ENCODE assay signal across 14 cellular contexts in genomic region chr5:115333164-115333563, GRCh38. TPM values are rescaled to one million over a fixed set of nuclear protein-coding genes. Genes with fewer than 3 reads are reported as not detected.
A peak's percentile ranks its signal among the peaks of the same experiment; 100 is the strongest.
DNase-seq lines count a peak whose midpoint lies in the region; ATAC-seq, FAIRE-seq and TF ChIP-seq lines count a peak whose summit lies in the region.
"Had no signal": no experiment of that assay in that cellular context is flagged by ENCODE, and none has a peak within 500 bp of the region (broad histone marks: within the 10 kb centered on the region; RNA-seq: fewer than 3 reads in every experiment).

No MANE protein-coding gene starts in this region.

- TF ChIP-seq CTCF in astrocyte (IDR thresholded peaks at IDR 0.05; ENCODE audit: insufficient read depth, low read depth, low read length) (no peak), esophagus squamous epithelium (IDR thresholded peaks at IDR 0.05) (no peak)

- CTCF ChIA-PET in activated CD4-positive, alpha-beta T cell treated with anti-CD3 and anti-CD28 coated beads for 36 hours (lab: Charles Lee): interaction anchor here (0.6 to 1.0 kb wide), 2 partner anchors 10 to 16 kb away, joined by 3 read pairs; no protein-coding TSS in a partner anchor

- H3K4me3 ChIP-seq in astrocyte (ENCODE audit: insufficient read depth, low read depth, low read length) (no peak overlapping the region), esophagus squamous epithelium (no peak overlapping the region)
- H3K4me3 ChIP-seq: sigmoid colon had no signal

- POLR2A ChIA-PET in activated CD4-positive, alpha-beta T cell treated with anti-CD3 and anti-CD28 coated beads for 36 hours (lab: Charles Lee): no interaction called here

- no peak overlapping the region for H3K27ac Mint-ChIP-seq in activated CD4-positive, alpha-beta T cell treated with anti-CD3 and anti-CD28 coated beads for 36 hours
- H3K27ac Mint-ChIP-seq in astrocyte (ENCODE audit: unreplicated experiment): no peak overlapping the region
- H3K27ac Mint-ChIP-seq in stimulated activated memory B cell treated with anti-CD40 and anti-IgM and Interleukin-4, amounts not matched to agents 10 μg/mL and 1 μg/mL and 100 μg/mL, for 72 hours: no peak overlapping the region

- H3K79me2 ChIP-seq in astrocyte (ENCODE audit: insufficient read depth, low read length): no peaks in the 10 kb centered on the region

- H3K4me2 ChIP-seq in astrocyte (ENCODE audit: low read length): no peak overlapping the region

- WGBS in esophagus squamous epithelium, 2 donors: 100% methylated on average over 1 of the region's 1 CpG; no CpG with 5 or more reads in 1 of the 2 donors

- H3K4me3 Mint-ChIP-seq in activated CD4-positive, alpha-beta T cell treated with anti-CD3 and anti-CD28 coated beads for 36 hours: no peak overlapping the region
- no peak overlapping the region for H3K4me3 Mint-ChIP-seq in astrocyte (ENCODE audit: unreplicated experiment)
- H3K4me3 Mint-ChIP-seq in stimulated activated memory B cell treated with anti-CD40 and anti-IgM and Interleukin-4, amounts not matched to agents 10 μg/mL and 1 μg/mL and 100 μg/mL, for 72 hours: no peak overlapping the region

- H3K9me3 Mint-ChIP-seq in activated CD4-positive, alpha-beta T cell treated with anti-CD3 and anti-CD28 coated beads for 36 hours (ENCODE audit: low read depth): no peaks in the 10 kb centered on the region
- H3K9me3 Mint-ChIP-seq in astrocyte (ENCODE audit: unreplicated experiment): no peaks in the 10 kb centered on the region
- no peaks in the 10 kb centered on the region for H3K9me3 Mint-ChIP-seq in stimulated activated memory B cell treated with anti-CD40 and anti-IgM and Interleukin-4, amounts not matched to agents 10 μg/mL and 1 μg/mL and 100 μg/mL, for 72 hours

- no peak for TF ChIP-seq POLR2A in esophagus squamous epithelium (IDR thresholded peaks at IDR 0.05)

- no peaks in the 10 kb centered on the region for H4K20me1 ChIP-seq in astrocyte (ENCODE audit: insufficient read depth, low read length)

- H3K36me3 ChIP-seq in astrocyte (ENCODE audit: insufficient read depth, low read length) (no peaks in the 10 kb centered on the region), esophagus squamous epithelium (no peaks in the 10 kb centered on the region)
- H3K36me3 ChIP-seq: sigmoid colon had no signal

- FAIRE-seq in astrocyte (lab: Jason Lieb, UNC): no peak
- FAIRE-seq: A204.1, colon, GM19239 had no signal

- peaks cover 17% of the 10 kb centered on the region for H3K27me3 Mint-ChIP-seq in activated CD4-positive, alpha-beta T cell treated with anti-CD3 and anti-CD28 coated beads for 36 hours
- H3K27me3 Mint-ChIP-seq in astrocyte (ENCODE audit: low read depth, unreplicated experiment): no peaks in the 10 kb centered on the region
- no peaks in the 10 kb centered on the region for H3K27me3 Mint-ChIP-seq in stimulated activated memory B cell treated with anti-CD40 and anti-IgM and Interleukin-4, amounts not matched to agents 10 μg/mL and 1 μg/mL and 100 μg/mL, for 72 hours

- peak; percentile 7 for DNase-seq in activated CD4-positive, alpha-beta T cell treated with anti-CD3 and anti-CD28 coated beads for 36 hours
- no peak for DNase-seq in activated CD4-positive, alpha-beta T cell treated with anti-CD3 and anti-CD28 coated beads for 4 hours
- peak; percentile 11 for DNase-seq in NCI-H2107 (lab: John Stamatoyannopoulos, UW)
- DNase-seq in astrocyte (ENCODE audit: low read depth): peak; percentile 0
- no peak for DNase-seq in amniotic stem cell (lab: John Stamatoyannopoulos, UW)
- DNase-seq in esophagus squamous epithelium (lab: John Stamatoyannopoulos, UW): no peak
- DNase-seq in NCI-H128 (lab: John Stamatoyannopoulos, UW; ENCODE audit: unreplicated experiment): no peak
- DNase-seq: midbrain, NCI-H524 treated with DMSO at 0.1 percent for 48 hours, sigmoid colon had no signal

- H3K4me1 Mint-ChIP-seq in activated CD4-positive, alpha-beta T cell treated with anti-CD3 and anti-CD28 coated beads for 36 hours: peaks cover 9% of the 10 kb centered on the region
- H3K4me1 Mint-ChIP-seq in astrocyte (ENCODE audit: low read depth, unreplicated experiment): no peaks in the 10 kb centered on the region
- H3K4me1 Mint-ChIP-seq in stimulated activated memory B cell treated with anti-CD40 and anti-IgM and Interleukin-4, amounts not matched to agents 10 μg/mL and 1 μg/mL and 100 μg/mL, for 72 hours: peaks cover 49% of the 10 kb centered on the region

- H3K27ac ChIP-seq in astrocyte (ENCODE audit: low read depth, low read length) (no peak overlapping the region), esophagus squamous epithelium (no peak overlapping the region)
- H3K27ac ChIP-seq: sigmoid colon had no signal

- H3K9me3 ChIP-seq in astrocyte (ENCODE audit: insufficient read depth, low read depth, low read length): no peaks in the 10 kb centered on the region
- H3K9me3 ChIP-seq in esophagus squamous epithelium: no peaks in the 10 kb centered on the region
- H3K9me3 ChIP-seq: sigmoid colon had no signal

- ATAC-seq in activated CD4-positive, alpha-beta T cell treated with anti-CD3 and anti-CD28 coated beads for 36 hours: peak; percentile 42
- ATAC-seq in stimulated activated memory B cell treated with anti-CD40 and anti-IgM and Interleukin-4, amounts not matched to agents 10 μg/mL and 1 μg/mL and 100 μg/mL, for 72 hours: peak; percentile 61

- H3K27me3 ChIP-seq in astrocyte (ENCODE audit: insufficient read depth, low read length) (no peaks in the 10 kb centered on the region), esophagus squamous epithelium (no peaks in the 10 kb centered on the region)
- H3K27me3 ChIP-seq: sigmoid colon had no signal

- H3K4me1 ChIP-seq in astrocyte (ENCODE audit: insufficient read depth, low read length) (no peaks in the 10 kb centered on the region), esophagus squamous epithelium (no peaks in the 10 kb centered on the region)
- H3K4me1 ChIP-seq: sigmoid colon had no signal

- no peaks in the 10 kb centered on the region for H3K36me3 Mint-ChIP-seq in activated CD4-positive, alpha-beta T cell treated with anti-CD3 and anti-CD28 coated beads for 36 hours (ENCODE audit: low read depth)
- no peaks in the 10 kb centered on the region for H3K36me3 Mint-ChIP-seq in astrocyte (ENCODE audit: low read depth, unreplicated experiment)
- H3K36me3 Mint-ChIP-seq in stimulated activated memory B cell treated with anti-CD40 and anti-IgM and Interleukin-4, amounts not matched to agents 10 μg/mL and 1 μg/mL and 100 μg/mL, for 72 hours: no peaks in the 10 kb centered on the region

- H3K9ac ChIP-seq in astrocyte (ENCODE audit: low read length): no peak overlapping the region

- H2AFZ ChIP-seq in astrocyte (ENCODE audit: low read depth, low read length): no peak overlapping the region

- intact Hi-C loops in activated CD4-positive, alpha-beta T cell treated with anti-CD3 and anti-CD28 coated beads for 36 hours (cut with DNase I, micrococcal nuclease): loop anchor here in 1 of 2 experiments (5.0 kb wide), 1 partner anchor 129 kb away; no protein-coding TSS in a partner anchor
- intact Hi-C loops in esophagus squamous epithelium (cut with DNase I): no loop called here

RNA-seq across cellular contexts. Expression of gene CCDC112, which starts 36.7 kb away (rescaled TPM):
- 1 to 10 TPM; 2.2 to 4.1 TPM for total RNA-seq in activated CD4-positive, alpha-beta T cell treated with anti-CD3 and anti-CD28 coated beads for 36 hours
- 10.5 and 13.0 TPM in 2 replicates for total RNA-seq in astrocyte
- 1 to 10 TPM; 4.7 to 7.2 (median 4.8) TPM for total RNA-seq in esophagus squamous epithelium

Comparison
In these comparisons a context has a peak if more than half of its experiments do, and no peak if none do; other contexts are left out.
1. DNase-seq: peak in activated CD4-positive, alpha-beta T cell treated with anti-CD3 and anti-CD28 coated beads for 36 hours (single experiment), NCI-H2107 (single experiment) and astrocyte (single experiment); none in activated CD4-positive, alpha-beta T cell treated with anti-CD3 and anti-CD28 coated beads for 4 hours (0 of 2), amniotic stem cell (single experiment), esophagus squamous epithelium (single experiment) and NCI-H128 (single experiment).